Comparison of ENCODE assay signal across 2 cellular contexts in the genomic region with DNA sequence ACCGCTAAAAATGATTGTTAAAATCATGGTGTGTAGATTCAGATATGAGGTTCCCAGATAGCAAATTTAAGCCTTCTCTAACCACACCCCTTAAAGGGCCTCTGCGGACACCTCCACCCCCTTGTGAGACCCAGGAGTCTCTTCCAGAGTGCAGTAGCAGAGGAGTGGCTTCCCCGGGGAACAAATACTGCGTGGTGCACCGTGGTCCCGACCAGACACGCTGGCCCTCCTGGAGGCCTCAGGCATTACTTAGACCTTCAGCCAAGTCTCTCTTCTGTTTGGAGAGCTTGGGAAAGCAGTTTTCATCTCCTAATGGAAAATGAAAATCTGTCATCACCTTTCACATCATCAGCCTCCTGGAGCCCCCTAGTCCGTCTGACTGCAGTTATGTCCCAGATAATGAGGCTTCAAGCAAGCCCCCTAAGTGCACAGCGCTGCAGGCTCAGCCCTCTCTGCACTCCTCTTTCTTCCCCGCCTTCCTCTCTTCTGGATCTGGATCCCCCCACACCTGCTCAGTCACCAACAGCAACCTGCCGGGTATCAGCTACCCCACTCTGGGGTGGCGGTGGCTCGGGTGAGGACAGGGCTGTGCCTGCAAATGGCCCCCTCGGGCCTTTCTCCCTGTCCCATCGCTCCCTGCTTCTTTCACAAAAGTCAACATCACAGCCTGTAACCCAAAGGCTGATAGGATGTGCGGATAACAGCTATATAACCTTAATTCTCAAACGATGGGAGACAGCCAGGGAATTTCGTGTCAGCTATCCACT.
TF ChIP-seq lines count a peak whose summit lies in the region.

No MANE protein-coding gene starts in this region.

TF ChIP-seq in SK-N-SH treated with all-trans-retinoic acid at 6 μM for 48 hours, 23 proteins besides CTCF, POLR2A, EP300 and RAD21:
- TF ChIP-seq OSR1 (CRISPR knock-in tag; IDR thresholded peaks at IDR 0.05) (no peak), ZFP3 (CRISPR knock-in tag; IDR thresholded peaks at IDR 0.05) (no peak), TCF4 (CRISPR knock-in tag; IDR thresholded peaks at IDR 0.05; ENCODE audit: borderline replicate concordance) (no peak), ZC3H10 (CRISPR knock-in tag; IDR thresholded peaks at IDR 0.05) (no peak), CSDC2 (CRISPR knock-in tag; IDR thresholded peaks at IDR 0.05) (no peak), TOX (CRISPR knock-in tag; IDR thresholded peaks at IDR 0.05; ENCODE audit: borderline replicate concordance) (no peak), ZNF70 (CRISPR knock-in tag; IDR thresholded peaks at IDR 0.05) (no peak), ZFP30 (CRISPR knock-in tag; IDR thresholded peaks at IDR 0.05) (no peak), ZNF565 (CRISPR knock-in tag; conservative IDR thresholded peaks at IDR 0.05; ENCODE audit: low read depth) (no peak), ZNF8 (CRISPR knock-in tag; IDR thresholded peaks at IDR 0.05) (no peak), BACH2 (CRISPR knock-in tag; IDR thresholded peaks at IDR 0.05; ENCODE audit: borderline replicate concordance) (no peak), GLIS3 (CRISPR knock-in tag; IDR thresholded peaks at IDR 0.05) (no peak), SNAI2 (CRISPR knock-in tag; IDR thresholded peaks at IDR 0.05) (no peak), ESRRG (CRISPR knock-in tag; IDR thresholded peaks at IDR 0.05) (no peak), PPARA (CRISPR knock-in tag; IDR thresholded peaks at IDR 0.05; ENCODE audit: borderline replicate concordance) (no peak)
- TF ChIP-seq, protein P1, sequence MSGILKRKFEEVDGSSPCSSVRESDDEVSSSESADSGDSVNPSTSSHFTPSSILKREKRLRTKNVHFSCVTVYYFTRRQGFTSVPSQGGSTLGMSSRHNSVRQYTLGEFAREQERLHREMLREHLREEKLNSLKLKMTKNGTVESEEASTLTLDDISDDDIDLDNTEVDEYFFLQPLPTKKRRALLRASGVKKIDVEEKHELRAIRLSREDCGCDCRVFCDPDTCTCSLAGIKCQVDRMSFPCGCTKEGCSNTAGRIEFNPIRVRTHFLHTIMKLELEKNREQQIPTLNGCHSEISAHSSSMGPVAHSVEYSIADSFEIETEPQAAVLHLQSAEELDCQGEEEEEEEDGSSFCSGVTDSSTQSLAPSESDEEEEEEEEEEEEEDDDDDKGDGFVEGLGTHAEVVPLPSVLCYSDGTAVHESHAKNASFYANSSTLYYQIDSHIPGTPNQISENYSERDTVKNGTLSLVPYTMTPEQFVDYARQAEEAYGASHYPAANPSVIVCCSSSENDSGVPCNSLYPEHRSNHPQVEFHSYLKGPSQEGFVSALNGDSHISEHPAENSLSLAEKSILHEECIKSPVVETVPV (CRISPR knock-in tag; IDR thresholded peaks at IDR 0.05), result no peak
- TF ChIP-seq, protein P2, sequence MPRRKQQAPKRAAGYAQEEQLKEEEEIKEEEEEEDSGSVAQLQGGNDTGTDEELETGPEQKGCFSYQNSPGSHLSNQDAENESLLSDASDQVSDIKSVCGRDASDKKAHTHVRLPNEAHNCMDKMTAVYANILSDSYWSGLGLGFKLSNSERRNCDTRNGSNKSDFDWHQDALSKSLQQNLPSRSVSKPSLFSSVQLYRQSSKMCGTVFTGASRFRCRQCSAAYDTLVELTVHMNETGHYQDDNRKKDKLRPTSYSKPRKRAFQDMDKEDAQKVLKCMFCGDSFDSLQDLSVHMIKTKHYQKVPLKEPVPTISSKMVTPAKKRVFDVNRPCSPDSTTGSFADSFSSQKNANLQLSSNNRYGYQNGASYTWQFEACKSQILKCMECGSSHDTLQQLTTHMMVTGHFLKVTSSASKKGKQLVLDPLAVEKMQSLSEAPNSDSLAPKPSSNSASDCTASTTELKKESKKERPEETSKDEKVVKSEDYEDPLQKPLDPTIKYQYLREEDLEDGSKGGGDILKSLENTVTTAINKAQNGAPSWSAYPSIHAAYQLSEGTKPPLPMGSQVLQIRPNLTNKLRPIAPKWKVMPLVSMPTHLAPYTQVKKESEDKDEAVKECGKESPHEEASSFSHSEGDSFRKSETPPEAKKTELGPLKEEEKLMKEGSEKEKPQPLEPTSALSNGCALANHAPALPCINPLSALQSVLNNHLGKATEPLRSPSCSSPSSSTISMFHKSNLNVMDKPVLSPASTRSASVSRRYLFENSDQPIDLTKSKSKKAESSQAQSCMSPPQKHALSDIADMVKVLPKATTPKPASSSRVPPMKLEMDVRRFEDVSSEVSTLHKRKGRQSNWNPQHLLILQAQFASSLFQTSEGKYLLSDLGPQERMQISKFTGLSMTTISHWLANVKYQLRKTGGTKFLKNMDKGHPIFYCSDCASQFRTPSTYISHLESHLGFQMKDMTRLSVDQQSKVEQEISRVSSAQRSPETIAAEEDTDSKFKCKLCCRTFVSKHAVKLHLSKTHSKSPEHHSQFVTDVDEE (CRISPR knock-in tag; IDR thresholded peaks at IDR 0.05), result no peak
- TF ChIP-seq, protein P3, sequence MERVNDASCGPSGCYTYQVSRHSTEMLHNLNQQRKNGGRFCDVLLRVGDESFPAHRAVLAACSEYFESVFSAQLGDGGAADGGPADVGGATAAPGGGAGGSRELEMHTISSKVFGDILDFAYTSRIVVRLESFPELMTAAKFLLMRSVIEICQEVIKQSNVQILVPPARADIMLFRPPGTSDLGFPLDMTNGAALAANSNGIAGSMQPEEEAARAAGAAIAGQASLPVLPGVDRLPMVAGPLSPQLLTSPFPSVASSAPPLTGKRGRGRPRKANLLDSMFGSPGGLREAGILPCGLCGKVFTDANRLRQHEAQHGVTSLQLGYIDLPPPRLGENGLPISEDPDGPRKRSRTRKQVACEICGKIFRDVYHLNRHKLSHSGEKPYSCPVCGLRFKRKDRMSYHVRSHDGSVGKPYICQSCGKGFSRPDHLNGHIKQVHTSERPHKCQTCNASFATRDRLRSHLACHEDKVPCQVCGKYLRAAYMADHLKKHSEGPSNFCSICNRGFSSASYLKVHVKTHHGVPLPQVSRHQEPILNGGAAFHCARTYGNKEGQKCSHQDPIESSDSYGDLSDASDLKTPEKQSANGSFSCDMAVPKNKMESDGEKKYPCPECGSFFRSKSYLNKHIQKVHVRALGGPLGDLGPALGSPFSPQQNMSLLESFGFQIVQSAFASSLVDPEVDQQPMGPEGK (CRISPR knock-in tag; IDR thresholded peaks at IDR 0.05; ENCODE audit: borderline replicate concordance), result no peak
- TF ChIP-seq, protein P4, sequence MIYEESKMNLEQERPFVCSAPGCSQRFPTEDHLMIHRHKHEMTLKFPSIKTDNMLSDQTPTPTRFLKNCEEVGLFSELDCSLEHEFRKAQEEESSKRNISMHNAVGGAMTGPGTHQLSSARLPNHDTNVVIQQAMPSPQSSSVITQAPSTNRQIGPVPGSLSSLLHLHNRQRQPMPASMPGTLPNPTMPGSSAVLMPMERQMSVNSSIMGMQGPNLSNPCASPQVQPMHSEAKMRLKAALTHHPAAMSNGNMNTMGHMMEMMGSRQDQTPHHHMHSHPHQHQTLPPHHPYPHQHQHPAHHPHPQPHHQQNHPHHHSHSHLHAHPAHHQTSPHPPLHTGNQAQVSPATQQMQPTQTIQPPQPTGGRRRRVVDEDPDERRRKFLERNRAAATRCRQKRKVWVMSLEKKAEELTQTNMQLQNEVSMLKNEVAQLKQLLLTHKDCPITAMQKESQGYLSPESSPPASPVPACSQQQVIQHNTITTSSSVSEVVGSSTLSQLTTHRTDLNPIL (CRISPR knock-in tag; IDR thresholded peaks at IDR 0.05; ENCODE audit: low read depth), result no peak

TF ChIP-seq in SK-N-SH, 30 proteins besides CTCF, POLR2A, EP300 and RAD21:
- TF ChIP-seq SMC3 (IDR thresholded peaks at IDR 0.05; ENCODE audit: low read depth, low read length) (no peak), NFIC (IDR thresholded peaks at IDR 0.05; ENCODE audit: borderline replicate concordance) (no peak)
- TF ChIP-seq, protein P5, sequence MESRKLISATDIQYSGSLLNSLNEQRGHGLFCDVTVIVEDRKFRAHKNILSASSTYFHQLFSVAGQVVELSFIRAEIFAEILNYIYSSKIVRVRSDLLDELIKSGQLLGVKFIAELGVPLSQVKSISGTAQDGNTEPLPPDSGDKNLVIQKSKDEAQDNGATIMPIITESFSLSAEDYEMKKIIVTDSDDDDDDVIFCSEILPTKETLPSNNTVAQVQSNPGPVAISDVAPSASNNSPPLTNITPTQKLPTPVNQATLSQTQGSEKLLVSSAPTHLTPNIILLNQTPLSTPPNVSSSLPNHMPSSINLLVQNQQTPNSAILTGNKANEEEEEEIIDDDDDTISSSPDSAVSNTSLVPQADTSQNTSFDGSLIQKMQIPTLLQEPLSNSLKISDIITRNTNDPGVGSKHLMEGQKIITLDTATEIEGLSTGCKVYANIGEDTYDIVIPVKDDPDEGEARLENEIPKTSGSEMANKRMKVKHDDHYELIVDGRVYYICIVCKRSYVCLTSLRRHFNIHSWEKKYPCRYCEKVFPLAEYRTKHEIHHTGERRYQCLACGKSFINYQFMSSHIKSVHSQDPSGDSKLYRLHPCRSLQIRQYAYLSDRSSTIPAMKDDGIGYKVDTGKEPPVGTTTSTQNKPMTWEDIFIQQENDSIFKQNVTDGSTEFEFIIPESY (IDR thresholded peaks at IDR 0.05; ENCODE audit: borderline replicate concordance, low read depth), result no peak
